ENCODE assay signal across 8 cellular contexts in the genomic region with DNA sequence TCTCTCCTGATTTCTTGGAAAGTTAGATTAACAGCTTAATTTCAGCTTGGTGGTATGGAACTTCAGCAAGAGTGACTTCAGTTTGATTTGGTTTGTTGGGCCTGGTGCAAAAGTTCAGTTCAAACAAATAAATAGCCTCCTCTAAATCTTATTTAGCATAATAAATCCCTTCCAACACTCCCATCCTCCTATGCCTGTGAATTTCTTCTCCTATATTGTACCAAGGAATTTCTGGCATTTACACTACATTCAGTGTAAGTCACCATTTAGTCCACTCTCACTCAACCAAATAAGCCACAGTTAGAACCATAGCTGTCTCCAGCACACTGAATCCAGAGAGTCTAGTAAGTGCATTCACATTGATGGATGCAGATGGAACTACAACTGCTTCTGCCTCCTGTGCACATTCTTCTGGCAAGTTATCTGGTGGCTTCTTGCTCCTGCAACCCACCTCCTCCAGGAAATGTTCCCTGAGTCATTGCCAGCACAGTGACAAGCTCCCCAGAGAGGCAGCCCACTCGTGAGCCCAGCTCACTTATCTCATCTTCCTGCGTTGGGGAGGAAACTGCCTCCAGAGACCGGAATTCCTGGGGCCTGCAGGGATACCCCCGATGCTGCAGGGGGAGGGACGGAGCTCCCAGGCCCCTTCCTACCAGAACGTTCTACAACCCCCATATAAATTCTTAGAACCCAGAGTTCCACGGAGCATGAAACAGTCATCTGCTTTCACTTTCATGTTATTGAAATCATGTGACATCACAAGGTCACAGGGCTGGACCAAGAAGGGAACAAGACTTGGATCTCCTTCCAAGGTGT.
A peak's percentile ranks its signal among the peaks of the same experiment; 100 is the strongest.
DNase-seq lines count a peak whose midpoint lies in the region; ATAC-seq and TF ChIP-seq lines count a peak whose summit lies in the region.

No MANE protein-coding gene starts in this region.

- H3K9me3 Mint-ChIP-seq in Calu3 (ENCODE audit: low read depth, unreplicated experiment) = peaks cover 3% of the 10 kb centered on the region

- H3K4me3 Mint-ChIP-seq in Calu3 (ENCODE audit: low read depth, unreplicated experiment) = peak overlapping the region; percentile 55

- intact Hi-C loops in Calu3 (cut with micrococcal nuclease; ENCODE audit: unreplicated experiment) = no loop called here

- H3K27me3 Mint-ChIP-seq in Calu3 (ENCODE audit: unreplicated experiment) = peaks cover 32% of the 10 kb centered on the region

- peaks cover 36% of the 10 kb centered on the region for H3K4me1 ChIP-seq in HAP-1

- in situ Hi-C loops in HAP-1 (cut with MboI; ENCODE audit: low sequenced_read_pairs) = no loop called here

- H3K4me3 ChIP-seq in HAP-1 (no peak overlapping the region), foreskin fibroblast (ENCODE audit: low read depth in 1 of 2, low read length in 2 of 2) (peak overlapping the region; percentile 29 to 41)

- peaks cover 10% of the 10 kb centered on the region for H3K4me1 Mint-ChIP-seq in Calu3 (ENCODE audit: low read depth, unreplicated experiment)

- H3K27me3 ChIP-seq in HAP-1 (ENCODE audit: low read depth) = no peaks in the 10 kb centered on the region

- CTCF ChIA-PET in Calu3 (lab: Charles Lee) = no interaction called here

- H3K9me3 ChIP-seq in HAP-1 = no peaks in the 10 kb centered on the region

- ATAC-seq in GM19328 (IDR thresholded peaks at IDR 0.05; ENCODE audit: unreplicated experiment) = no peak

- no TSS peak for BruUV-seq in Calu3 (replicated peaks; lab: Mats Ljungman, UMichigan)

- DNase-seq in Calu3 = peak; percentile 6
- DNase-seq in HAP-1 (ENCODE audit: low spot score in 2 of 2) = peak; percentile 30 to 92
- peak; percentile 80 for DNase-seq in UCSD-AML1 (lab: John Stamatoyannopoulos, UW; ENCODE audit: unreplicated experiment)
- peak in 1 of 2 donors; percentile 31 for DNase-seq in foreskin fibroblast
- DNase-seq in stimulated activated CD4-positive, alpha-beta T cell treated with anti-CD3 and anti-CD28 coated beads, Interleukin-2, amount 100 ng/mL, for 24 hours = peak; percentile 19 to 29
- no peak for DNase-seq in HuH-7 (ENCODE audit: low spot score)
- DNase-seq in SK-N-DZ (ENCODE audit: low spot score) = no peak

- no peaks in the 10 kb centered on the region for H3K36me3 Mint-ChIP-seq in Calu3 (ENCODE audit: insufficient read depth, unreplicated experiment)

- TF ChIP-seq CTCF in Calu3 (IDR thresholded peaks at IDR 0.05; ENCODE audit: unreplicated experiment) (no peak), foreskin fibroblast (IDR thresholded peaks at IDR 0.05; ENCODE audit: low read depth, low read length) (no peak)

- no peaks in the 10 kb centered on the region for H3K36me3 ChIP-seq in HAP-1 (replicated peaks)

- H3K27ac Mint-ChIP-seq in Calu3 (ENCODE audit: unreplicated experiment) = no peak overlapping the region

Comparison
In these comparisons a context has a peak if more than half of its experiments do, and no peak if none do; other contexts are left out.
1. DNase-seq: peak in Calu3 (single experiment), HAP-1 (2 of 2), UCSD-AML1 (single experiment) and stimulated activated CD4-positive, alpha-beta T cell treated with anti-CD3 and anti-CD28 coated beads, Interleukin-2, amount 100 ng/mL, for 24 hours (2 of 2); none in HuH-7 (single experiment) and SK-N-DZ (single experiment).